ENCODE assay signal across 1 cellular context in the genomic region with DNA sequence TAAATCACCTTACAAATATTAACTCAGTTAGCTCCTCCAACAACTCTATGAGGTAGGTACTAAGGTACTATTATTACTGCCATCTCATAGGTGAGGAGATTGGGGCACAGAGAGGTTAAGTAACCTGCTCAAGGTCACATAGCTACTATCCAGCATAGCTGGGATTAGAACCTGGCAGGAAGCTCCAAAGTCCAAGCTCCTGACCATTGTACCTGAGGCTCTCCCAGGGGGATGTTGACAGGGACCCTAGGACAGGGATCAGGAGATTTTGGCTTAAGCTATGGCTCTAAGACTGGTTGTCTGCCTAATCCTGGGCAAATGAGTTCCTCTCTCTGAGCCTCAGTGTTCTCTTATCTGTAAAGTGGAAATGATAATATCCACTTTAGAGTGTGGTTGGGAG.
TF ChIP-seq lines count a peak whose summit lies in the region.

No MANE protein-coding gene starts in this region.

TF ChIP-seq in HepG2, 621 proteins besides CTCF, POLR2A, EP300 and RAD21 (continued from another document and continues in another):
- TF ChIP-seq, protein P1, sequence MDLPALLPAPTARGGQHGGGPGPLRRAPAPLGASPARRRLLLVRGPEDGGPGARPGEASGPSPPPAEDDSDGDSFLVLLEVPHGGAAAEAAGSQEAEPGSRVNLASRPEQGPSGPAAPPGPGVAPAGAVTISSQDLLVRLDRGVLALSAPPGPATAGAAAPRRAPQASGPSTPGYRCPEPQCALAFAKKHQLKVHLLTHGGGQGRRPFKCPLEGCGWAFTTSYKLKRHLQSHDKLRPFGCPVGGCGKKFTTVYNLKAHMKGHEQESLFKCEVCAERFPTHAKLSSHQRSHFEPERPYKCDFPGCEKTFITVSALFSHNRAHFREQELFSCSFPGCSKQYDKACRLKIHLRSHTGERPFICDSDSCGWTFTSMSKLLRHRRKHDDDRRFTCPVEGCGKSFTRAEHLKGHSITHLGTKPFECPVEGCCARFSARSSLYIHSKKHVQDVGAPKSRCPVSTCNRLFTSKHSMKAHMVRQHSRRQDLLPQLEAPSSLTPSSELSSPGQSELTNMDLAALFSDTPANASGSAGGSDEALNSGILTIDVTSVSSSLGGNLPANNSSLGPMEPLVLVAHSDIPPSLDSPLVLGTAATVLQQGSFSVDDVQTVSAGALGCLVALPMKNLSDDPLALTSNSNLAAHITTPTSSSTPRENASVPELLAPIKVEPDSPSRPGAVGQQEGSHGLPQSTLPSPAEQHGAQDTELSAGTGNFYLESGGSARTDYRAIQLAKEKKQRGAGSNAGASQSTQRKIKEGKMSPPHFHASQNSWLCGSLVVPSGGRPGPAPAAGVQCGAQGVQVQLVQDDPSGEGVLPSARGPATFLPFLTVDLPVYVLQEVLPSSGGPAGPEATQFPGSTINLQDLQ (CRISPR knock-in tag; IDR thresholded peaks at IDR 0.05), result no peak
- TF ChIP-seq, protein P2, sequence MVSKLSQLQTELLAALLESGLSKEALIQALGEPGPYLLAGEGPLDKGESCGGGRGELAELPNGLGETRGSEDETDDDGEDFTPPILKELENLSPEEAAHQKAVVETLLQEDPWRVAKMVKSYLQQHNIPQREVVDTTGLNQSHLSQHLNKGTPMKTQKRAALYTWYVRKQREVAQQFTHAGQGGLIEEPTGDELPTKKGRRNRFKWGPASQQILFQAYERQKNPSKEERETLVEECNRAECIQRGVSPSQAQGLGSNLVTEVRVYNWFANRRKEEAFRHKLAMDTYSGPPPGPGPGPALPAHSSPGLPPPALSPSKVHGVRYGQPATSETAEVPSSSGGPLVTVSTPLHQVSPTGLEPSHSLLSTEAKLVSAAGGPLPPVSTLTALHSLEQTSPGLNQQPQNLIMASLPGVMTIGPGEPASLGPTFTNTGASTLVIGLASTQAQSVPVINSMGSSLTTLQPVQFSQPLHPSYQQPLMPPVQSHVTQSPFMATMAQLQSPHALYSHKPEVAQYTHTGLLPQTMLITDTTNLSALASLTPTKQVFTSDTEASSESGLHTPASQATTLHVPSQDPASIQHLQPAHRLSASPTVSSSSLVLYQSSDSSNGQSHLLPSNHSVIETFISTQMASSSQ (IDR thresholded peaks at IDR 0.05; ENCODE audit: low read depth), result no peak
- TF ChIP-seq, protein P2 (CRISPR knock-in tag; IDR thresholded peaks at IDR 0.05; ENCODE audit: borderline replicate concordance), result no peak
- TF ChIP-seq, protein P3, sequence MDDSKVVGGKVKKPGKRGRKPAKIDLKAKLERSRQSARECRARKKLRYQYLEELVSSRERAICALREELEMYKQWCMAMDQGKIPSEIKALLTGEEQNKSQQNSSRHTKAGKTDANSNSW (CRISPR knock-in tag; IDR thresholded peaks at IDR 0.05; ENCODE audit: borderline replicate concordance), result no peak
- TF ChIP-seq ZNF570 (CRISPR knock-in tag; IDR thresholded peaks at IDR 0.05; ENCODE audit: borderline replicate concordance) (no peak), FOXC1 (CRISPR knock-in tag; IDR thresholded peaks at IDR 0.05; ENCODE audit: borderline replicate concordance) (no peak), ZNF780A (CRISPR knock-in tag; IDR thresholded peaks at IDR 0.05) (no peak), TBX3 (IDR thresholded peaks at IDR 0.05; ENCODE audit: borderline replicate concordance) (no peak), RFX1 (IDR thresholded peaks at IDR 0.05) (no peak), CBX1 (IDR thresholded peaks at IDR 0.05; ENCODE audit: low read depth) (peak; percentile 33), RXRB (CRISPR knock-in tag; IDR thresholded peaks at IDR 0.05; ENCODE audit: borderline replicate concordance) (0 out of 2 replicates have a peak, but pooled peaks have one; percentile 35), ZBTB38 (CRISPR knock-in tag; IDR thresholded peaks at IDR 0.05) (no peak), PITX1 (CRISPR knock-in tag; IDR thresholded peaks at IDR 0.05) (peak; percentile 90), ZNF451 (CRISPR knock-in tag; IDR thresholded peaks at IDR 0.05) (no peak), POLR2AphosphoS5 (IDR thresholded peaks at IDR 0.05; ENCODE audit: low read depth, low read length) (0 out of 2 replicates have a peak, but pooled peaks have one; percentile 31), CCAR2 (optimal IDR thresholded peaks at IDR 0.05; ENCODE audit: low read depth, low read length) (no peak), CBX5 (CRISPR knock-in tag; IDR thresholded peaks at IDR 0.05; ENCODE audit: borderline replicate concordance) (no peak), ZNF543 (CRISPR knock-in tag; IDR thresholded peaks at IDR 0.05) (no peak), ZNF564 (CRISPR knock-in tag; IDR thresholded peaks at IDR 0.05) (no peak), LCORL (IDR thresholded peaks at IDR 0.05) (no peak), LCORL (CRISPR knock-in tag; IDR thresholded peaks at IDR 0.05) (peak; percentile 95), RELA (CRISPR knock-in tag; IDR thresholded peaks at IDR 0.05) (no peak), ZNF180 (CRISPR knock-in tag; IDR thresholded peaks at IDR 0.05; ENCODE audit: borderline replicate concordance, low read depth) (no peak), NAIF1 (CRISPR knock-in tag; IDR thresholded peaks at IDR 0.05; ENCODE audit: borderline replicate concordance) (no peak), CEBPB (IDR thresholded peaks at IDR 0.05; ENCODE audit: borderline replicate concordance, low read depth, low read length) (no peak), NFIC (IDR thresholded peaks at IDR 0.05; ENCODE audit: low read length) (no peak), RARA (CRISPR knock-in tag; IDR thresholded peaks at IDR 0.05) (peak; percentile 24; the same call in 1 of the 2 replicates), ADNP (CRISPR knock-in tag; IDR thresholded peaks at IDR 0.05) (peak; percentile 84)
- TF ChIP-seq, protein P4, sequence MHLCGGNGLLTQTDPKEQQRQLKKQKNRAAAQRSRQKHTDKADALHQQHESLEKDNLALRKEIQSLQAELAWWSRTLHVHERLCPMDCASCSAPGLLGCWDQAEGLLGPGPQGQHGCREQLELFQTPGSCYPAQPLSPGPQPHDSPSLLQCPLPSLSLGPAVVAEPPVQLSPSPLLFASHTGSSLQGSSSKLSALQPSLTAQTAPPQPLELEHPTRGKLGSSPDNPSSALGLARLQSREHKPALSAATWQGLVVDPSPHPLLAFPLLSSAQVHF (CRISPR knock-in tag; IDR thresholded peaks at IDR 0.05), result no peak
- TF ChIP-seq, protein P5, sequence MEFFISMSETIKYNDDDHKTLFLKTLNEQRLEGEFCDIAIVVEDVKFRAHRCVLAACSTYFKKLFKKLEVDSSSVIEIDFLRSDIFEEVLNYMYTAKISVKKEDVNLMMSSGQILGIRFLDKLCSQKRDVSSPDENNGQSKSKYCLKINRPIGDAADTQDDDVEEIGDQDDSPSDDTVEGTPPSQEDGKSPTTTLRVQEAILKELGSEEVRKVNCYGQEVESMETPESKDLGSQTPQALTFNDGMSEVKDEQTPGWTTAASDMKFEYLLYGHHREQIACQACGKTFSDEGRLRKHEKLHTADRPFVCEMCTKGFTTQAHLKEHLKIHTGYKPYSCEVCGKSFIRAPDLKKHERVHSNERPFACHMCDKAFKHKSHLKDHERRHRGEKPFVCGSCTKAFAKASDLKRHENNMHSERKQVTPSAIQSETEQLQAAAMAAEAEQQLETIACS (CRISPR knock-in tag; IDR thresholded peaks at IDR 0.05), result no peak
- TF ChIP-seq, protein P6, sequence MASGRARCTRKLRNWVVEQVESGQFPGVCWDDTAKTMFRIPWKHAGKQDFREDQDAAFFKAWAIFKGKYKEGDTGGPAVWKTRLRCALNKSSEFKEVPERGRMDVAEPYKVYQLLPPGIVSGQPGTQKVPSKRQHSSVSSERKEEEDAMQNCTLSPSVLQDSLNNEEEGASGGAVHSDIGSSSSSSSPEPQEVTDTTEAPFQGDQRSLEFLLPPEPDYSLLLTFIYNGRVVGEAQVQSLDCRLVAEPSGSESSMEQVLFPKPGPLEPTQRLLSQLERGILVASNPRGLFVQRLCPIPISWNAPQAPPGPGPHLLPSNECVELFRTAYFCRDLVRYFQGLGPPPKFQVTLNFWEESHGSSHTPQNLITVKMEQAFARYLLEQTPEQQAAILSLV (CRISPR knock-in tag; IDR thresholded peaks at IDR 0.05; ENCODE audit: borderline replicate concordance), result no peak; the same call in 1 of the 2 replicates
- TF ChIP-seq, protein P7, sequence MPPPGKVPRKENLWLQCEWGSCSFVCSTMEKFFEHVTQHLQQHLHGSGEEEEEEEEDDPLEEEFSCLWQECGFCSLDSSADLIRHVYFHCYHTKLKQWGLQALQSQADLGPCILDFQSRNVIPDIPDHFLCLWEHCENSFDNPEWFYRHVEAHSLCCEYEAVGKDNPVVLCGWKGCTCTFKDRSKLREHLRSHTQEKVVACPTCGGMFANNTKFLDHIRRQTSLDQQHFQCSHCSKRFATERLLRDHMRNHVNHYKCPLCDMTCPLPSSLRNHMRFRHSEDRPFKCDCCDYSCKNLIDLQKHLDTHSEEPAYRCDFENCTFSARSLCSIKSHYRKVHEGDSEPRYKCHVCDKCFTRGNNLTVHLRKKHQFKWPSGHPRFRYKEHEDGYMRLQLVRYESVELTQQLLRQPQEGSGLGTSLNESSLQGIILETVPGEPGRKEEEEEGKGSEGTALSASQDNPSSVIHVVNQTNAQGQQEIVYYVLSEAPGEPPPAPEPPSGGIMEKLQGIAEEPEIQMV (CRISPR knock-in tag; IDR thresholded peaks at IDR 0.05; ENCODE audit: low read depth), result no peak
- TF ChIP-seq, protein P8, sequence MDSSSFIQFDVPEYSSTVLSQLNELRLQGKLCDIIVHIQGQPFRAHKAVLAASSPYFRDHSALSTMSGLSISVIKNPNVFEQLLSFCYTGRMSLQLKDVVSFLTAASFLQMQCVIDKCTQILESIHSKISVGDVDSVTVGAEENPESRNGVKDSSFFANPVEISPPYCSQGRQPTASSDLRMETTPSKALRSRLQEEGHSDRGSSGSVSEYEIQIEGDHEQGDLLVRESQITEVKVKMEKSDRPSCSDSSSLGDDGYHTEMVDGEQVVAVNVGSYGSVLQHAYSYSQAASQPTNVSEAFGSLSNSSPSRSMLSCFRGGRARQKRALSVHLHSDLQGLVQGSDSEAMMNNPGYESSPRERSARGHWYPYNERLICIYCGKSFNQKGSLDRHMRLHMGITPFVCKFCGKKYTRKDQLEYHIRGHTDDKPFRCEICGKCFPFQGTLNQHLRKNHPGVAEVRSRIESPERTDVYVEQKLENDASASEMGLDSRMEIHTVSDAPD (CRISPR knock-in tag; IDR thresholded peaks at IDR 0.05), result no peak
- TF ChIP-seq, protein P9, sequence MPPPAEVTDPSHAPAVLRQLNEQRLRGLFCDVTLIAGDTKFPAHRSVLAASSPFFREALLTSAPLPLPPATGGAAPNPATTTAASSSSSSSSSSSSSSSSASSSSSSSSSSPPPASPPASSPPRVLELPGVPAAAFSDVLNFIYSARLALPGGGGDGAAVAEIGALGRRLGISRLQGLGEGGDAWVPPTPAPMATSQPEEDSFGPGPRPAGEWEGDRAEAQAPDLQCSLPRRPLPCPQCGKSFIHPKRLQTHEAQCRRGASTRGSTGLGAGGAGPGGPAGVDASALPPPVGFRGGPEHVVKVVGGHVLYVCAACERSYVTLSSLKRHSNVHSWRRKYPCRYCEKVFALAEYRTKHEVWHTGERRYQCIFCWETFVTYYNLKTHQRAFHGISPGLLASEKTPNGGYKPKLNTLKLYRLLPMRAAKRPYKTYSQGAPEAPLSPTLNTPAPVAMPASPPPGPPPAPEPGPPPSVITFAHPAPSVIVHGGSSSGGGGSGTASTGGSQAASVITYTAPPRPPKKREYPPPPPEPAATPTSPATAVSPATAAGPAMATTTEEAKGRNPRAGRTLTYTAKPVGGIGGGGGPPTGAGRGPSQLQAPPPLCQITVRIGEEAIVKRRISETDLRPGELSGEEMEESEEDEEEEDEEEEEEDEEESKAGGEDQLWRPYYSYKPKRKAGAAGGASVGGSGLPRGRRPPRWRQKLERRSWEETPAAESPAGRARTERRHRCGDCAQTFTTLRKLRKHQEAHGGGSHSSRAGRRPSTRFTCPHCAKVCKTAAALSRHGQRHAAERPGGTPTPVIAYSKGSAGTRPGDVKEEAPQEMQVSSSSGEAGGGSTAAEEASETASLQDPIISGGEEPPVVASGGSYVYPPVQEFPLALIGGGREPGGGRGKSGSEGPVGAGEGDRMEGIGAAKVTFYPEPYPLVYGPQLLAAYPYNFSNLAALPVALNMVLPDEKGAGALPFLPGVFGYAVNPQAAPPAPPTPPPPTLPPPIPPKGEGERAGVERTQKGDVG (CRISPR knock-in tag; IDR thresholded peaks at IDR 0.05; ENCODE audit: borderline replicate concordance), result no peak
- TF ChIP-seq, protein P10, sequence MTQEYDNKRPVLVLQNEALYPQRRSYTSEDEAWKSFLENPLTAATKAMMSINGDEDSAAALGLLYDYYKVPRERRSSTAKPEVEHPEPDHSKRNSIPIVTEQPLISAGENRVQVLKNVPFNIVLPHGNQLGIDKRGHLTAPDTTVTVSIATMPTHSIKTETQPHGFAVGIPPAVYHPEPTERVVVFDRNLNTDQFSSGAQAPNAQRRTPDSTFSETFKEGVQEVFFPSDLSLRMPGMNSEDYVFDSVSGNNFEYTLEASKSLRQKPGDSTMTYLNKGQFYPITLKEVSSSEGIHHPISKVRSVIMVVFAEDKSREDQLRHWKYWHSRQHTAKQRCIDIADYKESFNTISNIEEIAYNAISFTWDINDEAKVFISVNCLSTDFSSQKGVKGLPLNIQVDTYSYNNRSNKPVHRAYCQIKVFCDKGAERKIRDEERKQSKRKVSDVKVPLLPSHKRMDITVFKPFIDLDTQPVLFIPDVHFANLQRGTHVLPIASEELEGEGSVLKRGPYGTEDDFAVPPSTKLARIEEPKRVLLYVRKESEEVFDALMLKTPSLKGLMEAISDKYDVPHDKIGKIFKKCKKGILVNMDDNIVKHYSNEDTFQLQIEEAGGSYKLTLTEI (CRISPR knock-in tag; conservative IDR thresholded peaks at IDR 0.05), result no peak
- TF ChIP-seq, protein P11, sequence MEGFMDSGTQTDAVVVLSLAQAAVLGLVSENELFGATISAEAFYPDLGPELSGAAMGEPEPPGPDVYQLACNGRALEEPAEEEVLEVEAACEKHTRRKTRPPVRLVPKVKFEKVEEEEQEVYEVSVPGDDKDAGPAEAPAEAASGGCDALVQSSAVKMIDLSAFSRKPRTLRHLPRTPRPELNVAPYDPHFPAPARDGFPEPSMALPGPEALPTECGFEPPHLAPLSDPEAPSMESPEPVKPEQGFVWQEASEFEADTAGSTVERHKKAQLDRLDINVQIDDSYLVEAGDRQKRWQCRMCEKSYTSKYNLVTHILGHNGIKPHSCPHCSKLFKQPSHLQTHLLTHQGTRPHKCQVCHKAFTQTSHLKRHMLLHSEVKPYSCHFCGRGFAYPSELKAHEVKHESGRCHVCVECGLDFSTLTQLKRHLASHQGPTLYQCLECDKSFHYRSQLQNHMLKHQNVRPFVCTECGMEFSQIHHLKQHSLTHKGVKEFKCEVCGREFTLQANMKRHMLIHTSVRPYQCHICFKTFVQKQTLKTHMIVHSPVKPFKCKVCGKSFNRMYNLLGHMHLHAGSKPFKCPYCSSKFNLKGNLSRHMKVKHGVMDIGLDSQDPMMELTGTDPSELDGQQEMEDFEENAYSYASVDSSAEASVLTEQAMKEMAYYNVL (CRISPR knock-in tag; IDR thresholded peaks at IDR 0.05; ENCODE audit: borderline replicate concordance), result no peak
